ENCODE assay signal across 18 cellular contexts in the genomic region with DNA sequence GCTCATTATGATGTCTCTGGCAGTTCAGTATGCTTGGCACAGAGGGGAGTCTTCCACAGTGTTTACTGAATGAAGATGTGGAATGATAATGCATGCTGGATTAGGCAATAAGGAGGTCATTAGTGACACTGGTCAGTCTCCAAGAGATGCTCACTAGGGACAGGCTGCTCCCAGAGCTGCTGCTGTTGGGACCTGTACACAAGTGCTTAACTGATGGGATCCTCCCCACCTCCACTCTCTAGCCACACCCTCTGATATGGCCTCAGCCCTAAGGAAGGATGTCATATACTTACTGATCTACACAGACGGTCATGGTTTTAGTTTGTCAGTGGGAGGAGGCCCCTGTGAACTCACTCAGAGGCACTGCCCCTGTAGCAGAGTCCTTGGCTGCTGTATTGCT.
"Had no signal": no experiment of that assay in that cellular context is flagged by ENCODE, and none has a peak within 500 bp of the region (broad histone marks: within the 10 kb centered on the region; RNA-seq: fewer than 3 reads in every experiment).

No MANE protein-coding gene starts in this region.

- H3K36me3 ChIP-seq: left ventricle myocardium inferior, lower lobe of right lung, neutrophil, tibial artery, upper lobe of right lung, vagina had no signal

- H3K27ac ChIP-seq: foreskin keratinocyte, left ventricle myocardium inferior, lower lobe of right lung, neutrophil, psoas muscle, tibial artery, upper lobe of right lung, vagina had no signal

- FAIRE-seq: keratinocyte had no signal

- H3K4me1 ChIP-seq: foreskin keratinocyte, left ventricle myocardium inferior, psoas muscle, tibial artery, upper lobe of right lung had no signal

- H3K4me1 Mint-ChIP-seq: immature natural killer cell, mesothelial cell of epicardium had no signal

- DNase-seq: foreskin keratinocyte; immature natural killer cell; left ventricle myocardium inferior; lower lobe of right lung; naive B cell; psoas muscle; retina; stimulated activated CD4-positive, alpha-beta T cell treated with anti-CD3 and anti-CD28 coated beads, Interleukin-2, amount 100 ng/mL, for 24 hours; stimulated activated naive CD4-positive, alpha-beta T cell treated with Interleukin-2 at 50 U/mL for 16 hours; tibial artery; upper lobe of right lung had no signal

- H3K4me3 Mint-ChIP-seq: dendritic cell treated with granulocyte-macrophage colony-stimulating factor and Interleukin-4, amounts not matched to agents 40 ng/mL and 50 ng/mL, for 4 days; immature natural killer cell; memory B cell; mesothelial cell of epicardium; naive B cell had no signal

- H3K27ac Mint-ChIP-seq: dendritic cell treated with granulocyte-macrophage colony-stimulating factor and Interleukin-4, amounts not matched to agents 40 ng/mL and 50 ng/mL, for 4 days; immature natural killer cell; memory B cell; mesothelial cell of epicardium; naive B cell had no signal

- ATAC-seq: foreskin keratinocyte, lower lobe of right lung, psoas muscle, sciatic nerve, upper lobe of right lung had no signal

- H3K27me3 ChIP-seq: neutrophil, tibial artery, upper lobe of right lung, vagina had no signal

- H3K9me3 ChIP-seq: left ventricle myocardium inferior, lower lobe of right lung, neutrophil, psoas muscle, tibial artery, upper lobe of right lung, vagina had no signal

- H3K4me3 ChIP-seq: left ventricle myocardium inferior, lower lobe of right lung, psoas muscle, tibial artery, upper lobe of right lung, vagina had no signal

- H3K9me3 Mint-ChIP-seq: dendritic cell treated with granulocyte-macrophage colony-stimulating factor and Interleukin-4, amounts not matched to agents 40 ng/mL and 50 ng/mL, for 4 days; immature natural killer cell; memory B cell; mesothelial cell of epicardium; naive B cell had no signal
